22 cellular contexts compared by ENCODE assay signal in the genomic region with DNA sequence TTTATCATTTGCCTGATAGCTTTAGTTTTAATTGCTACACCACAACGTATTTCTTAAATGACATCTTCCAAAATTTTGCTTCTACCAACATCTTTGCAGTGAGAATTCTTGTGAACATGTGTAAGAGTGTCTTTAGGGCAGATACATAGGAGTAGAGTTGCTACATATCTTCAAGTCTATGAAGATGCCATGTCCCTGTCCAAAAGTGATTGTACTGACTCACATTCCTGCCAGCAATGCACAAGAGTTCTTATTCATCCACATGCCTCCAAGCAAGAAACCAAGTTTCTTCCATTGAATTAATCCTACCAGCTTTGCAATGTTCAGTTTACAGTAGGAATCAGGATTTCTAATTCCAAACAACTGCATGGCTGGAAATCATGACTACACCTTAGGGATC. TPM values are rescaled to one million over a fixed set of nuclear protein-coding genes. Genes with fewer than 3 reads are reported as not detected.
DNase-seq lines count a peak whose midpoint lies in the region; ATAC-seq, FAIRE-seq and TF ChIP-seq lines count a peak whose summit lies in the region.
"Had no signal": no experiment of that assay in that cellular context is flagged by ENCODE, and none has a peak within 500 bp of the region (broad histone marks: within the 10 kb centered on the region; RNA-seq: fewer than 3 reads in every experiment).

No MANE protein-coding gene starts in this region.

- H3K27ac ChIP-seq in Panc1 (ENCODE audit: low read length), result no peak overlapping the region
- H3K27ac ChIP-seq: ascending aorta, uterus had no signal

- CTCF ChIA-PET in Panc1 (lab: Charles Lee), result no interaction called here

- POLR2A ChIA-PET in Panc1 (lab: Charles Lee), result no interaction called here

- in situ Hi-C loops in Panc1 (cut with HindIII; ENCODE audit: low pct_unique_long_range_greater_than_20kb, low sequenced_read_pairs), result no loop called here

- H3K4me3 ChIP-seq in Panc1 (ENCODE audit: low read depth in 2 of 2, low read length in 2 of 2), result no peak overlapping the region
- H3K4me3 ChIP-seq in bronchial epithelial cell (ENCODE audit: low read depth, low read length), result no peak overlapping the region
- H3K4me3 ChIP-seq: ascending aorta, mucosa of descending colon, uterus had no signal

- ATAC-seq in Panc1 (0 out of 2 replicates have a peak, but pooled peaks have one; percentile 14), GM21381 (IDR thresholded peaks at IDR 0.05; ENCODE audit: unreplicated experiment) (no peak), GM18502 (IDR thresholded peaks at IDR 0.05; ENCODE audit: poor library complexity, unreplicated experiment) (no peak)
- ATAC-seq: activated CD8-positive, alpha-beta memory T cell treated with anti-CD3 and anti-CD28 coated beads, Interleukin-2, amount 10 ng/mL, durations not matched to agents 7 days and 5 days; right cardiac atrium had no signal

- DNase-seq in EH (ENCODE audit: low read depth), result peak; percentile 49
- DNase-seq in Panc1 (ENCODE audit: low read depth, low spot score), result no peak
- peak; percentile 85 for DNase-seq in bronchial epithelial cell (ENCODE audit: low read depth)
- DNase-seq in iris pigment epithelial cell (ENCODE audit: low read depth), result peak; percentile 50
- no peak for DNase-seq in NK-92 treated with Interleukin-12 subunit alpha and Interleukin-12 subunit beta, amount 100 ng/mL, for 24 hours (lab: John Stamatoyannopoulos, UW)
- DNase-seq in NCI-H1930 (lab: John Stamatoyannopoulos, UW), result no peak
- DNase-seq: activated CD4-positive, alpha-beta T cell treated with anti-CD3 and anti-CD28 coated beads for 1 hour; activated CD8-positive, alpha-beta memory T cell treated with anti-CD3 and anti-CD28 coated beads, Interleukin-2, amount 10 ng/mL, durations not matched to agents 7 days and 5 days; activated effector memory CD4-positive, alpha-beta T cell treated with Interleukin-2 at 50 U/mL for 16 hours; CD8-positive, alpha-beta memory T cell; NCI-H1694 treated with DMSO at 0.1 percent for 48 hours; NCI-H446; nucleus accumbens; right cardiac atrium; stimulated activated CD4-positive, alpha-beta T cell treated with anti-CD3 and anti-CD28 coated beads, Interleukin-1b, Interleukin-23, amount 100 ng/mL, for 48 hours; uterus had no signal

- BruUV-seq in Panc1 (replicated peaks; lab: Mats Ljungman, UMichigan), result no TSS peak

- no peak for TF ChIP-seq CTCF in Panc1 (IDR thresholded peaks at IDR 0.05)
- no peak for TF ChIP-seq CTCF in bronchial epithelial cell (IDR thresholded peaks at IDR 0.05; ENCODE audit: insufficient read depth, low read length, severe bottlenecking)

- no peaks in the 10 kb centered on the region for H3K27me3 ChIP-seq in Panc1 (ENCODE audit: control insufficient read depth, insufficient read depth, low read length)
- no peaks in the 10 kb centered on the region for H3K27me3 ChIP-seq in bronchial epithelial cell (ENCODE audit: control insufficient read depth, insufficient read depth, low read length)
- H3K27me3 ChIP-seq: ascending aorta, uterus had no signal

- FAIRE-seq in bronchial epithelial cell (lab: Jason Lieb, UNC), result no peak
- FAIRE-seq: GM19239 had no signal

- intact Hi-C loops in Panc1 (cut with micrococcal nuclease; ENCODE audit: unreplicated experiment), result no loop called here

- peaks cover 15% of the 10 kb centered on the region; the same call in 1 of the 2 replicates for H3K4me1 ChIP-seq in Panc1 (ENCODE audit: control insufficient read depth, insufficient read depth, low read length)
- H3K4me1 ChIP-seq: ascending aorta, uterus had no signal

- H3K9me3 ChIP-seq in Panc1 (ENCODE audit: control insufficient read depth, insufficient read depth, low read depth, low read length), result no peaks in the 10 kb centered on the region
- H3K9me3 ChIP-seq: ascending aorta, mucosa of descending colon, uterus had no signal

- no peaks in the 10 kb centered on the region for H3K36me3 ChIP-seq in Panc1 (ENCODE audit: control insufficient read depth, insufficient read depth, low read length)
- peaks cover 1% of the 10 kb centered on the region for H3K36me3 ChIP-seq in bronchial epithelial cell (ENCODE audit: control insufficient read depth, insufficient read depth, low read length)
- H3K36me3 ChIP-seq: uterus had no signal

RNA-seq across cellular contexts. Expression of a gene that starts 44.6 kb away (rescaled TPM):
- total RNA-seq in Panc1 (2021; ENCODE audit: unreplicated experiment), result 0.54 TPM
- 0.23 TPM for polyA plus RNA-seq in Panc1 (2012; ENCODE audit: insufficient read length)
- total RNA-seq in bronchial epithelial cell, result 0.53 and 0.64 TPM in 2 replicates
- total RNA-seq: activated CD8-positive, alpha-beta memory T cell treated with anti-CD3 and anti-CD28 coated beads, Interleukin-2, amount 10 ng/mL, durations not matched to agents 7 days and 5 days; ascending aorta; Daoy; right cardiac atrium had no signal

RNA-seq across cellular contexts. Expression of a gene that starts 49.0 kb away (rescaled TPM):
- 66.6 TPM for total RNA-seq in Panc1 (2021; ENCODE audit: unreplicated experiment)
- 30.3 TPM for polyA plus RNA-seq in Panc1 (2012; ENCODE audit: insufficient read length)
- total RNA-seq in bronchial epithelial cell, result 156 and 197 TPM in 2 replicates

Comparison
In these comparisons a context has a peak if more than half of its experiments do, and no peak if none do; other contexts are left out.
1. DNase-seq: peak in EH (single experiment), bronchial epithelial cell (single experiment) and iris pigment epithelial cell (single experiment); none in Panc1 (single experiment), NK-92 treated with Interleukin-12 subunit alpha and Interleukin-12 subunit beta, amount 100 ng/mL, for 24 hours (single experiment) and NCI-H1930 (0 of 2).